10 cellular contexts compared by ENCODE assay signal in genomic region chr1:183417691-183418491, GRCh38. TPM values are rescaled to one million over a fixed set of nuclear protein-coding genes. Genes with fewer than 3 reads are reported as not detected.
DNase-seq lines count a peak whose midpoint lies in the region; ATAC-seq and TF ChIP-seq lines count a peak whose summit lies in the region.
"Had no signal": no experiment of that assay in that cellular context is flagged by ENCODE, and none has a peak within 500 bp of the region (broad histone marks: within the 10 kb centered on the region; RNA-seq: fewer than 3 reads in every experiment).

NMNAT2 (minus strand) TSS chr1:183418380; CDS start chr1:183418267, 113 bp downstream.

- peak within 1 kb of the TSS; percentile 22 for H3K27ac Mint-ChIP-seq in endodermal cell

- TF ChIP-seq CTCF in endodermal cell (conservative IDR thresholded peaks at IDR 0.05): no peak

- peaks cover 17% of the 10 kb centered on the region for H3K4me1 Mint-ChIP-seq in endodermal cell

- WGBS in endodermal cell (ENCODE audit: insufficient coverage in 1 of 2, insufficient read length in 1 of 2), 2 experiments: 2% methylated on average over 29 to 52 of the region's 52 CpGs

- no peaks in the 10 kb centered on the region for H3K9me3 Mint-ChIP-seq in endodermal cell

- H3K9me3 ChIP-seq in endodermal cell (ENCODE audit: control insufficient read depth, low read length) (no peaks in the 10 kb centered on the region), muscle layer of duodenum (ENCODE audit: control insufficient read depth in 1 of 2, low read length in 2 of 2) (no peaks in the 10 kb centered on the region)
- H3K9me3 ChIP-seq: SJSA1 had no signal

- H3K27me3 ChIP-seq in endodermal cell (ENCODE audit: control insufficient read depth, insufficient read depth, low read length, poor library complexity, severe bottlenecking) (peaks cover 52% of the 10 kb centered on the region), muscle layer of duodenum (ENCODE audit: low read depth, low read length) (peaks cover 34% of the 10 kb centered on the region)
- H3K27me3 ChIP-seq: BLaER1 treated with 17β-estradiol and CSF1 and Interleukin-3, amounts not matched to agents 10 nM and 100 nM had no signal

- H3K4me1 ChIP-seq in endodermal cell (ENCODE audit: control insufficient read depth, insufficient read depth, low read length) (no peaks in the 10 kb centered on the region), muscle layer of duodenum (ENCODE audit: control insufficient read depth in 1 of 2, insufficient read depth in 2 of 2, low read length in 2 of 2) (peaks cover 0 to 23% of the 10 kb centered on the region in 2 donors)
- H3K4me1 ChIP-seq: BLaER1 treated with 17β-estradiol and CSF1 and Interleukin-3, amounts not matched to agents 10 nM and 100 nM had no signal

- H3K4me3 ChIP-seq in endodermal cell (ENCODE audit: low read length) (peak within 1 kb of the TSS; percentile 84), muscle layer of duodenum (ENCODE audit: low read depth in 1 of 2, low read length in 2 of 2) (peak within 1 kb of the TSS; percentile 62)
- H3K4me3 ChIP-seq: BLaER1 treated with 17β-estradiol and CSF1 and Interleukin-3, amounts not matched to agents 10 nM and 100 nM; SJSA1 had no signal

- H3K27ac ChIP-seq in endodermal cell (ENCODE audit: low read depth, low read length) (no peak within 1 kb of the TSS), muscle layer of duodenum (ENCODE audit: low read length) (no peak within 1 kb of the TSS)
- H3K27ac ChIP-seq: BLaER1 treated with 17β-estradiol and CSF1 and Interleukin-3, amounts not matched to agents 10 nM and 100 nM; SJSA1 had no signal

- ATAC-seq in GM19395 (IDR thresholded peaks at IDR 0.05; ENCODE audit: unreplicated experiment): no peak
- no peak for ATAC-seq in GM18861 (IDR thresholded peaks at IDR 0.05; ENCODE audit: unreplicated experiment)

- peaks cover 48% of the 10 kb centered on the region for H3K27me3 Mint-ChIP-seq in endodermal cell (ENCODE audit: insufficient read depth)

- no peak within 1 kb of the TSS for H3K9ac ChIP-seq in endodermal cell (ENCODE audit: extremely low read depth, low read length, poor library complexity, severe bottlenecking)
- H3K9ac ChIP-seq: BLaER1 treated with 17β-estradiol and CSF1 and Interleukin-3, amounts not matched to agents 10 nM and 100 nM had no signal

- DNase-seq in NCI-H748 (lab: John Stamatoyannopoulos, UW; ENCODE audit: unreplicated experiment) (peak; percentile 58), NCI-H748 treated with DMSO at 0.1 percent for 48 hours (lab: John Stamatoyannopoulos, UW) (no peak), NCI-H82 treated with DMSO at 0.1 percent for 48 hours (lab: John Stamatoyannopoulos, UW; ENCODE audit: unreplicated experiment) (peak; percentile 60), endodermal cell (peak; percentile 88), RPMI8226 (no peak)

- H3K4me3 Mint-ChIP-seq in endodermal cell: peak within 1 kb of the TSS; percentile 76

- no peaks in the 10 kb centered on the region for H3K36me3 Mint-ChIP-seq in endodermal cell (ENCODE audit: low read depth)

- no peaks in the 10 kb centered on the region for H3K36me3 ChIP-seq in endodermal cell (ENCODE audit: control insufficient read depth, insufficient read depth, low read length)
- H3K36me3 ChIP-seq in muscle layer of duodenum (ENCODE audit: control insufficient read depth in 1 of 2, insufficient read depth in 2 of 2, low read length in 2 of 2): no peaks in the 10 kb centered on the region
- H3K36me3 ChIP-seq: BLaER1 treated with 17β-estradiol and CSF1 and Interleukin-3, amounts not matched to agents 10 nM and 100 nM; SJSA1 had no signal

RNA-seq across cellular contexts. Expression of gene NMNAT2, which starts in this region (rescaled TPM):
- total RNA-seq in endodermal cell: 1 to 10 TPM; 1.7 to 5.1 TPM
- polyA plus RNA-seq in endodermal cell (2013, experiment 1 of 2): 10.8 TPM
- polyA plus RNA-seq in endodermal cell (2013, experiment 2 of 2): 10.5 TPM

Comparison
In these comparisons a context has a peak if more than half of its experiments do, and no peak if none do; other contexts are left out.
1. DNase-seq: peak in NCI-H748 (single experiment), NCI-H82 treated with DMSO at 0.1 percent for 48 hours (single experiment) and endodermal cell (single experiment); none in NCI-H748 treated with DMSO at 0.1 percent for 48 hours (single experiment) and RPMI8226 (single experiment).